ENCODE assay signal across 14 cellular contexts in genomic region chrX:134733595-134733994, GRCh38.
"Had no signal": no experiment of that assay in that cellular context is flagged by ENCODE, and none has a peak within 500 bp of the region (broad histone marks: within the 10 kb centered on the region; RNA-seq: fewer than 3 reads in every experiment).

No MANE protein-coding gene starts in this region.

- ATAC-seq: esophagus mucosa had no signal

- H3K9me3 Mint-ChIP-seq: activated naive CD4-positive, alpha-beta T cell treated with anti-CD3 and anti-CD28 coated beads for 36 hours; activated T-helper 2 cell treated with anti-CD3 and anti-CD28 coated beads, Interferon-gamma antibody, Interleukin-2, Interleukin-4, amounts not matched to agents 10 μg/mL and 5 μg/mL and 100 μg/mL, durations not matched to agents 14 hours and 24 hours and 36 hours; natural killer cell treated with Interleukin-12 subunit alpha and Interleukin-12 subunit beta and Interleukin-15 and Interleukin-18, amount 100 ng/mL, for 72 hours had no signal

- H3K27me3 ChIP-seq: sigmoid colon, stomach had no signal

- H3K27ac Mint-ChIP-seq: activated naive CD4-positive, alpha-beta T cell treated with anti-CD3 and anti-CD28 coated beads for 36 hours; activated T-helper 2 cell treated with anti-CD3 and anti-CD28 coated beads, Interferon-gamma antibody, Interleukin-2, Interleukin-4, amounts not matched to agents 10 μg/mL and 5 μg/mL and 100 μg/mL, durations not matched to agents 14 hours and 24 hours and 36 hours; natural killer cell treated with Interleukin-12 subunit alpha and Interleukin-12 subunit beta and Interleukin-15 and Interleukin-18, amount 100 ng/mL, for 72 hours had no signal

- DNase-seq: activated CD4-positive, alpha-beta T cell treated with anti-CD3 and anti-CD28 coated beads for 1 hour; activated CD4-positive, alpha-beta T cell treated with anti-CD3 and anti-CD28 coated beads, Interleukin-2, amount 50 U/mL, for 4 hours; activated naive CD4-positive, alpha-beta T cell treated with anti-CD3 and anti-CD28 coated beads for 36 hours; islet precursor cell; mammary epithelial cell; sigmoid colon; stimulated activated CD4-positive, alpha-beta T cell treated with anti-CD3 and anti-CD28 coated beads, Interleukin-12 subunit alpha, Interleukin-12 subunit beta, amount 100 ng/mL, for 4 hours; stimulated activated CD4-positive, alpha-beta T cell treated with anti-CD3 and anti-CD28 coated beads, Interleukin-2, amount 100 ng/mL, for 24 hours; stomach; T-helper 9 cell had no signal

- H3K4me3 Mint-ChIP-seq: activated naive CD4-positive, alpha-beta T cell treated with anti-CD3 and anti-CD28 coated beads for 36 hours; natural killer cell treated with Interleukin-12 subunit alpha and Interleukin-12 subunit beta and Interleukin-15 and Interleukin-18, amount 100 ng/mL, for 72 hours had no signal

- H3K36me3 Mint-ChIP-seq: natural killer cell treated with Interleukin-12 subunit alpha and Interleukin-12 subunit beta and Interleukin-15 and Interleukin-18, amount 100 ng/mL, for 72 hours had no signal

- H3K36me3 ChIP-seq: sigmoid colon, stomach, thoracic aorta had no signal

- H3K27ac ChIP-seq: sigmoid colon, stomach, thoracic aorta had no signal

- H3K4me3 ChIP-seq: sigmoid colon, stomach, thoracic aorta had no signal

- H3K9me3 ChIP-seq: sigmoid colon, stomach, thoracic aorta had no signal
